Comparison of ENCODE assay signal across 31 cellular contexts in genomic region chr7:13071999-13072398, GRCh38.
DNase-seq lines count a peak whose midpoint lies in the region; ATAC-seq, FAIRE-seq and TF ChIP-seq lines count a peak whose summit lies in the region.
"Had no signal": no experiment of that assay in that cellular context is flagged by ENCODE, and none has a peak within 500 bp of the region (broad histone marks: within the 10 kb centered on the region; RNA-seq: fewer than 3 reads in every experiment).

No MANE protein-coding gene starts in this region.

- no peak for TF ChIP-seq POLR2A in H54 (IDR thresholded peaks at IDR 0.05; ENCODE audit: low read depth, low read length)
- TF ChIP-seq POLR2A in body of pancreas (IDR thresholded peaks at IDR 0.05), result no peak

- H3K36me3 ChIP-seq in small intestine (ENCODE audit: control insufficient read depth in 2 of 2, insufficient read depth in 2 of 2, low read length in 2 of 2) (no peaks in the 10 kb centered on the region), body of pancreas (replicated peaks in 1 of 2; ENCODE audit: insufficient read depth in 1 of 2, low read depth in 2 of 2) (no peaks in the 10 kb centered on the region)
- H3K36me3 ChIP-seq: adrenal gland; BLaER1 treated with 17β-estradiol and CSF1 and Interleukin-3, amounts not matched to agents 10 nM and 100 nM; left ventricle myocardium inferior; ovary had no signal

- ATAC-seq in GM19463 (IDR thresholded peaks at IDR 0.05; ENCODE audit: unreplicated experiment), result no peak
- no peak for ATAC-seq in body of pancreas
- ATAC-seq: activated CD8-positive, alpha-beta memory T cell treated with anti-CD3 and anti-CD28 coated beads, Interleukin-2, amount 10 ng/mL, durations not matched to agents 7 days and 5 days; activated T-cell treated with anti-CD3 and anti-CD28 coated beads, Interleukin-2, amount 50 U/mL, for 72 hours; GM12878; naive thymus-derived CD8-positive, alpha-beta T cell; Panc1; WTC11 had no signal

- H3K27ac ChIP-seq in small intestine (ENCODE audit: low read depth in 1 of 2, low read length in 1 of 2), result no peak overlapping the region
- H3K27ac ChIP-seq in body of pancreas, result no peak overlapping the region
- H3K27ac ChIP-seq: adrenal gland; BLaER1 treated with 17β-estradiol and CSF1 and Interleukin-3, amounts not matched to agents 10 nM and 100 nM; coronary artery; left ventricle myocardium inferior; ovary had no signal

- H3K27me3 ChIP-seq in small intestine (ENCODE audit: control insufficient read depth in 2 of 2, insufficient read depth in 2 of 2, low read length in 2 of 2), result no peaks in the 10 kb centered on the region
- no peaks in the 10 kb centered on the region for H3K27me3 ChIP-seq in body of pancreas
- H3K27me3 ChIP-seq: adrenal gland; BLaER1 treated with 17β-estradiol and CSF1 and Interleukin-3, amounts not matched to agents 10 nM and 100 nM; ovary had no signal

- DNase-seq in H54 (ENCODE audit: insufficient read length, low spot score) (no peak), astrocyte of the cerebellum (ENCODE audit: low read depth) (peak; percentile 39), fibroblast of the aortic adventitia (ENCODE audit: low read depth) (peak; percentile 6), small intestine (no peak), DMS153 (lab: John Stamatoyannopoulos, UW) (no peak), T-helper 9 cell (no peak), body of pancreas (no peak)
- DNase-seq: activated CD8-positive, alpha-beta memory T cell treated with anti-CD3 and anti-CD28 coated beads, Interleukin-2, amount 10 ng/mL, durations not matched to agents 7 days and 5 days; activated naive CD4-positive, alpha-beta T cell; activated T-cell treated with anti-CD3 and anti-CD28 coated beads, Interleukin-2, amount 50 U/mL, for 72 hours; adrenal gland; COR-L47; DND-41; effector memory CD4-positive, alpha-beta T cell; Kasumi-1; left ventricle myocardium inferior; naive thymus-derived CD8-positive, alpha-beta T cell; NCI-H1930; NCI-H524; ovary; retina; SHP77 treated with DMSO at 0.1 percent for 48 hours; stimulated activated CD4-positive, alpha-beta T cell treated with anti-CD3 and anti-CD28 coated beads, Interleukin-2, amount 100 ng/mL, for 24 hours; SW 1271 had no signal

- no peaks in the 10 kb centered on the region for H3K4me1 ChIP-seq in small intestine (ENCODE audit: control insufficient read depth in 2 of 2, insufficient read depth in 1 of 2, low read depth in 1 of 2, low read length in 1 of 2)
- no peaks in the 10 kb centered on the region for H3K4me1 ChIP-seq in body of pancreas
- H3K4me1 ChIP-seq: adrenal gland; BLaER1 treated with 17β-estradiol and CSF1 and Interleukin-3, amounts not matched to agents 10 nM and 100 nM; left ventricle myocardium inferior had no signal

- H3K4me3 ChIP-seq in astrocyte of the cerebellum (ENCODE audit: low read depth, low read length), result no peak overlapping the region
- H3K4me3 ChIP-seq in fibroblast of the aortic adventitia (ENCODE audit: low read depth, low read length), result no peak overlapping the region
- H3K4me3 ChIP-seq in small intestine (ENCODE audit: low read depth in 1 of 2, low read length in 2 of 2), result no peak overlapping the region
- no peak overlapping the region for H3K4me3 ChIP-seq in body of pancreas
- H3K4me3 ChIP-seq: adrenal gland; BLaER1 treated with 17β-estradiol and CSF1 and Interleukin-3, amounts not matched to agents 10 nM and 100 nM; coronary artery; GM12878; left ventricle myocardium inferior; ovary had no signal

- TF ChIP-seq CTCF in astrocyte of the cerebellum (IDR thresholded peaks at IDR 0.05; ENCODE audit: low read depth, low read length, missing control alignments) (no peak), fibroblast of the aortic adventitia (IDR thresholded peaks at IDR 0.05; ENCODE audit: insufficient read depth, low read length) (no peak), body of pancreas (IDR thresholded peaks at IDR 0.05) (no peak)

- FAIRE-seq in H54 (lab: Jason Lieb, UNC) (peak; percentile 89), small intestine (lab: Jason Lieb, UNC) (peak; percentile 15)
- FAIRE-seq: GM12878, islet of Langerhans had no signal

- 25 to 33% (median 33%) methylated on average over 1 of the region's 1 CpG for WGBS in small intestine, 3 donors
- WGBS in body of pancreas, 2 donors, result 9 to 14% methylated on average over 1 of the region's 1 CpG

- intact Hi-C loops in body of pancreas (cut with DNase I), result no loop called here

- H3K9me3 ChIP-seq in small intestine (ENCODE audit: control insufficient read depth, low read depth) (no peaks in the 10 kb centered on the region), body of pancreas (no peaks in the 10 kb centered on the region)
- H3K9me3 ChIP-seq: adrenal gland; BLaER1 treated with 17β-estradiol and CSF1 and Interleukin-3, amounts not matched to agents 10 nM and 100 nM; left ventricle myocardium inferior; ovary had no signal

- in situ Hi-C loops in astrocyte of the cerebellum (cut with HindIII; ENCODE audit: low sequenced_read_pairs), result no loop called here

Comparison
In these comparisons a context has a peak if more than half of its experiments do, and no peak if none do; other contexts are left out.
1. DNase-seq: peak in astrocyte of the cerebellum (single experiment) and fibroblast of the aortic adventitia (single experiment); none in H54 (single experiment), small intestine (single experiment), DMS153 (single experiment), T-helper 9 cell (single experiment) and body of pancreas (0 of 4).